In genomic region chr1:211356723-211357418, GRCh38 we compare ENCODE assay signal across 14 cellular contexts. TPM values are rescaled to one million over a fixed set of nuclear protein-coding genes. Genes with fewer than 3 reads are reported as not detected.
DNase-seq lines count a peak whose midpoint lies in the region; ATAC-seq and TF ChIP-seq lines count a peak whose summit lies in the region.
"Had no signal": no experiment of that assay in that cellular context is flagged by ENCODE, and none has a peak within 500 bp of the region (broad histone marks: within the 10 kb centered on the region; RNA-seq: fewer than 3 reads in every experiment).

No MANE protein-coding gene starts in this region.

- DNase-seq in CD1c-positive myeloid dendritic cell (ENCODE audit: extremely low spot score) (peak; percentile 82), cardiac fibroblast (ENCODE audit: low read depth in 2 of 2) (peak; percentile 56 to 61), naive B cell (no peak), neural progenitor cell (ENCODE audit: low spot score) (no peak), body of pancreas (no peak), cerebellar nuclear complex (lab: John Stamatoyannopoulos, UW) (no peak), type B pancreatic cell (ENCODE audit: extremely low spot score, unreplicated experiment) (no peak)
- DNase-seq: amniotic stem cell; Caco-2; lower lobe of right lung; NCI-H1092 treated with DMSO at 0.1 percent for 48 hours; stimulated activated naive CD8-positive, alpha-beta T cell treated with anti-CD3 and anti-CD28 coated beads, Interleukin-15, Interleukin-2, amounts not matched to agents 100 U/mL and 50 U/mL, for 24 hours had no signal

- H4K20me1 ChIP-seq in neural progenitor cell (ENCODE audit: low read depth), result no peaks in the 10 kb centered on the region

- H3K4me3 Mint-ChIP-seq in IgD-negative memory B cell, result no peak overlapping the region
- H3K4me3 Mint-ChIP-seq in naive B cell, result no peak overlapping the region
- no peak overlapping the region for H3K4me3 Mint-ChIP-seq in neural progenitor cell
- no peak overlapping the region for H3K4me3 Mint-ChIP-seq in type B pancreatic cell

- H3K4me3 ChIP-seq in cardiac fibroblast (replicated peaks in 1 of 2; ENCODE audit: low read depth in 2 of 2, low read length in 2 of 2) (no peak overlapping the region), neural progenitor cell (no peak overlapping the region), body of pancreas (no peak overlapping the region)
- H3K4me3 ChIP-seq: lower lobe of right lung had no signal

- H3K9ac ChIP-seq in neural progenitor cell, result no peak overlapping the region

- H3K4me2 ChIP-seq in neural progenitor cell, result no peak overlapping the region

- peaks cover 23 to 26% (median 26%) of the 10 kb centered on the region in 3 donors for H3K4me1 Mint-ChIP-seq in IgD-negative memory B cell
- H3K4me1 Mint-ChIP-seq in naive B cell, result peaks cover 38 to 44% (median 41%) of the 10 kb centered on the region in 3 donors
- H3K4me1 Mint-ChIP-seq in neural progenitor cell, result no peaks in the 10 kb centered on the region
- H3K4me1 Mint-ChIP-seq in type B pancreatic cell (ENCODE audit: unreplicated experiment), result no peaks in the 10 kb centered on the region

- H3K27me3 ChIP-seq in neural progenitor cell, result no peaks in the 10 kb centered on the region
- H3K27me3 ChIP-seq in body of pancreas, result no peaks in the 10 kb centered on the region

- H3F3A ChIP-seq in neural progenitor cell (ENCODE audit: low read depth), result no peaks in the 10 kb centered on the region

- intact Hi-C loops in body of pancreas (cut with DNase I), result no loop called here

- 71 to 75% methylated on average over 5 of the region's 5 CpGs for WGBS in body of pancreas, 2 donors

- H2AFZ ChIP-seq in neural progenitor cell (replicated peaks), result no peak overlapping the region

- H3K27me3 Mint-ChIP-seq in IgD-negative memory B cell (no peaks in the 10 kb centered on the region), naive B cell (no peaks in the 10 kb centered on the region), neural progenitor cell (ENCODE audit: insufficient read depth, low read depth) (no peaks in the 10 kb centered on the region), type B pancreatic cell (no peaks in the 10 kb centered on the region)
- H3K27me3 Mint-ChIP-seq: progenitor cell of endocrine pancreas had no signal

- H3K36me3 ChIP-seq in neural progenitor cell, result no peaks in the 10 kb centered on the region
- H3K36me3 ChIP-seq in body of pancreas (replicated peaks in 1 of 2; ENCODE audit: insufficient read depth in 1 of 2, low read depth in 2 of 2), result peaks cover 0 to 4% of the 10 kb centered on the region in 2 donors

- H3K9me3 Mint-ChIP-seq in IgD-negative memory B cell (peaks cover 0 to 2% (median 0%) of the 10 kb centered on the region in 3 donors), naive B cell (peaks cover 0 to 2% (median 0%) of the 10 kb centered on the region in 7 donors), neural progenitor cell (peaks cover 8% of the 10 kb centered on the region), type B pancreatic cell (peaks cover 7% of the 10 kb centered on the region)

- H3K27ac ChIP-seq in neural progenitor cell, result no peak overlapping the region
- no peak overlapping the region for H3K27ac ChIP-seq in body of pancreas
- H3K27ac ChIP-seq: lower lobe of right lung had no signal

- TF ChIP-seq CTCF in cardiac fibroblast (IDR thresholded peaks at IDR 0.05; ENCODE audit: low read depth, low read length) (no peak), neural progenitor cell (IDR thresholded peaks at IDR 0.05) (no peak), body of pancreas (IDR thresholded peaks at IDR 0.05) (no peak), type B pancreatic cell (conservative IDR thresholded peaks at IDR 0.05) (no peak)

- no peaks in the 10 kb centered on the region for H3K79me2 ChIP-seq in neural progenitor cell (ENCODE audit: low read depth)

- H3K36me3 Mint-ChIP-seq in IgD-negative memory B cell (peaks cover 3% of the 10 kb centered on the region), naive B cell (peaks cover 18 to 21% of the 10 kb centered on the region in 2 donors), neural progenitor cell (peaks cover 4% of the 10 kb centered on the region), type B pancreatic cell (peaks cover 14% of the 10 kb centered on the region)

- peak overlapping the region in 2 of 3 donors; percentile 18 to 95 for H3K27ac Mint-ChIP-seq in IgD-negative memory B cell
- peak overlapping the region in 5 of 6 donors; percentile 26 to 77 (median 75) for H3K27ac Mint-ChIP-seq in naive B cell
- H3K27ac Mint-ChIP-seq in neural progenitor cell, result no peak overlapping the region
- no peak overlapping the region for H3K27ac Mint-ChIP-seq in type B pancreatic cell
- H3K27ac Mint-ChIP-seq: progenitor cell of endocrine pancreas had no signal

- H3K9me3 ChIP-seq in neural progenitor cell (ENCODE audit: low read depth), result no peaks in the 10 kb centered on the region
- H3K9me3 ChIP-seq in body of pancreas, result no peaks in the 10 kb centered on the region
- H3K9me3 ChIP-seq: Caco-2, lower lobe of right lung had no signal

- no peak for TF ChIP-seq POLR2A in body of pancreas (IDR thresholded peaks at IDR 0.05)

- ATAC-seq in naive B cell (ENCODE audit: low read depth in 2 of 2) (no peak), body of pancreas (no peak)
- ATAC-seq: lower lobe of right lung had no signal

- H3K4me1 ChIP-seq in neural progenitor cell (no peaks in the 10 kb centered on the region), body of pancreas (peaks cover 5% of the 10 kb centered on the region)
- H3K4me1 ChIP-seq: Caco-2 had no signal

RNA-seq across cellular contexts. Expression of gene TRAF5, which starts 30.2 kb away (rescaled TPM):
- polyA plus RNA-seq in IgD-negative memory B cell, result 78.6 TPM
- polyA plus RNA-seq in naive B cell (ENCODE audit: low read depth in 6 of 6), result 100 to 1,000 TPM in 1 of 6 donors, 10 to 100 TPM in 5; 41.1 to 105 (median 80.3) TPM
- 28.3 and 36.0 TPM in 2 replicates for total RNA-seq in neural progenitor cell (ENCODE audit: low replicate concordance)
- total RNA-seq in body of pancreas, result 10 to 100 TPM; 35.6 to 37.6 TPM
- 14.0 and 17.9 TPM in 2 replicates for total RNA-seq in type B pancreatic cell (ENCODE audit: low replicate concordance)

Comparison
In these comparisons a context has a peak if more than half of its experiments do, and no peak if none do; other contexts are left out.
1. DNase-seq: peak in CD1c-positive myeloid dendritic cell (single experiment) and cardiac fibroblast (2 of 2); none in naive B cell (single experiment), neural progenitor cell (single experiment), body of pancreas (0 of 4), cerebellar nuclear complex (0 of 2) and type B pancreatic cell (single experiment).
2. H3K27ac Mint-ChIP-seq: peak in IgD-negative memory B cell (2 of 3) and naive B cell (5 of 6); none in neural progenitor cell (single experiment) and type B pancreatic cell (single experiment).